Comparison of ENCODE assay signal across 28 cellular contexts in the genomic region with DNA sequence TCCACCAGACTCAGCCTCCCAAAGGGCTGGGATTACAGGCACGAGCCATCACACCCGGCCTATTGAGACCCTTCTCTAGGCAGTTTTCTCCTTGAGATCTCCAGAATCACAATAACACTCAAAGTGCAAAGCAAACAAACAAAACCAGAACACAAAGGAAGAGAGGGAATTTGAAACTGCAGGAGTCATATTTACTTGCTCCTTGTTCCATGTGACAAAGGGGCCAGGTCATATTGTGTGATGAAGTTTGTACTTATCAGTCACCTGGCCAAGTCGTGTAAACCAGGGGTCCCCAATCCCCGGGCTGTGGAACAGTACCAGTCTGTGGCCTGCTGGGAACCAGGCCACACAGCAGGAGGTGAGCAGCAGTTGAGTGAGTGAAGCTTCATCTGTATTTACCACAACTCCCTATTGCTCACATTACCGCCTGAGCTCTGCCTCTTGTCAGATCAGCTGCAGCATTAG. TPM values are rescaled to one million over a fixed set of nuclear protein-coding genes. Genes with fewer than 3 reads are reported as not detected.
DNase-seq lines count a peak whose midpoint lies in the region; ATAC-seq lines count a peak whose summit lies in the region.
"Had no signal": no experiment of that assay in that cellular context is flagged by ENCODE, and none has a peak within 500 bp of the region (broad histone marks: within the 10 kb centered on the region; RNA-seq: fewer than 3 reads in every experiment).

No MANE protein-coding gene starts in this region.

- H2BK12ac ChIP-seq in neuronal stem cell (ENCODE audit: low read length), result no peak overlapping the region

- no peak overlapping the region for H3K27ac ChIP-seq in neuronal stem cell (replicated peaks; ENCODE audit: low read length)
- H3K27ac ChIP-seq: KMS-11, neural progenitor cell, sigmoid colon, SJSA1 had no signal

- H3K4me3 ChIP-seq in MG63, result no peak overlapping the region
- no peak overlapping the region for H3K4me3 ChIP-seq in neuronal stem cell (ENCODE audit: low read length in 2 of 2)
- H3K4me3 ChIP-seq: neural progenitor cell, sigmoid colon, SJSA1 had no signal

- H3K4me2 ChIP-seq in neuronal stem cell (ENCODE audit: insufficient read depth, low read length, poor library complexity, severe bottlenecking), result no peak overlapping the region
- H3K4me2 ChIP-seq: KMS-11, neural progenitor cell had no signal

- no peak overlapping the region for H3K4ac ChIP-seq in neuronal stem cell (ENCODE audit: low read length)

- no peaks in the 10 kb centered on the region for H3K79me1 ChIP-seq in neuronal stem cell (ENCODE audit: low read depth, low read length)

- H3K18ac ChIP-seq in neuronal stem cell (ENCODE audit: low read length), result peak overlapping the region; percentile 15

- H4K8ac ChIP-seq in neuronal stem cell (ENCODE audit: low read depth, low read length), result no peak overlapping the region

- H3K9ac ChIP-seq in neuronal stem cell (ENCODE audit: low read depth, low read length, poor library complexity), result no peak overlapping the region
- H3K9ac ChIP-seq: KMS-11, neural progenitor cell had no signal

- H3K14ac ChIP-seq in neuronal stem cell (ENCODE audit: low read length), result no peak overlapping the region

- no peak overlapping the region for H2AK5ac ChIP-seq in neuronal stem cell (ENCODE audit: low read depth, low read length)

- peak; percentile 44 for DNase-seq in ELF-1 (ENCODE audit: low read depth, low spot score)
- DNase-seq in MG63, result peak; percentile 10
- DNase-seq in NCI-H774 (lab: John Stamatoyannopoulos, UW), result peak; percentile 22
- DNase-seq in neuronal stem cell (ENCODE audit: low spot score), result no peak
- DNase-seq in AG08396 (ENCODE audit: low spot score), result no peak
- DNase-seq: activated CD8-positive, alpha-beta T cell treated with anti-CD3 and anti-CD28 coated beads, Interleukin-2, amount 10 ng/mL, durations not matched to agents 7 days and 5 days; activated effector memory CD4-positive, alpha-beta T cell treated with anti-CD3 and anti-CD28 coated beads, Interleukin-2, amount 50 U/mL, for 16 hours; activated naive CD8-positive, alpha-beta T cell treated with anti-CD3 and anti-CD28 coated beads, Interleukin-2, amount 50 U/mL, for 24 hours; CD4-positive, CD25-positive, alpha-beta regulatory T cell; GDM1; glutamatergic neuron; GOT3; NCI-H1930; NCI-H524 treated with DMSO at 0.1 percent for 48 hours; posterior cingulate gyrus; sigmoid colon; stimulated activated CD4-positive, alpha-beta T cell treated with anti-CD3 and anti-CD28 coated beads, Interleukin-15, amount 100 ng/mL, for 24 hours; T-cell had no signal

- no peaks in the 10 kb centered on the region for H3K36me3 ChIP-seq in MG63
- H3K36me3 ChIP-seq in neuronal stem cell (replicated peaks in 1 of 2; ENCODE audit: control insufficient read depth in 2 of 2, insufficient read depth in 2 of 2, low read length in 2 of 2), result no peaks in the 10 kb centered on the region
- H3K36me3 ChIP-seq: neural progenitor cell, sigmoid colon, SJSA1 had no signal

- no peak overlapping the region for H4K91ac ChIP-seq in neuronal stem cell (ENCODE audit: low read depth, low read length, poor library complexity)

- no CpG with 5 or more reads among the region's 5 CpGs for WGBS in neuronal stem cell (ENCODE audit: extremely low coverage in 2 of 2, insufficient read length in 2 of 2, insufficient replicate concordance in 1 of 2), 2 donors

- no peak overlapping the region for H2AFZ ChIP-seq in neuronal stem cell (ENCODE audit: low read length)

- H3K23ac ChIP-seq in neuronal stem cell (ENCODE audit: low read depth, low read length, poor library complexity), result no peak overlapping the region

- no peak overlapping the region for H2BK5ac ChIP-seq in neuronal stem cell (ENCODE audit: low read length)

- no peaks in the 10 kb centered on the region for H3K9me3 ChIP-seq in MG63
- no peaks in the 10 kb centered on the region for H3K9me3 ChIP-seq in neuronal stem cell (replicated peaks in 1 of 2; ENCODE audit: control insufficient read depth in 2 of 2, insufficient read depth in 1 of 2, low read depth in 1 of 2, low read length in 2 of 2)
- H3K9me3 ChIP-seq: sigmoid colon, SJSA1 had no signal

- H3K4me1 ChIP-seq in neuronal stem cell (ENCODE audit: control insufficient read depth in 2 of 2, insufficient read depth in 1 of 2, low read depth in 1 of 2, low read length in 2 of 2), result no peaks in the 10 kb centered on the region
- H3K4me1 ChIP-seq: neural progenitor cell, sigmoid colon had no signal

- H3K27me3 ChIP-seq in MG63, result no peaks in the 10 kb centered on the region
- no peaks in the 10 kb centered on the region for H3K27me3 ChIP-seq in neuronal stem cell (ENCODE audit: control insufficient read depth in 3 of 3, insufficient read depth in 3 of 3, low read depth in 1 of 3, low read length in 3 of 3)
- H3K27me3 ChIP-seq: neural progenitor cell, sigmoid colon, SJSA1 had no signal

- no peak for ATAC-seq in GM19452 (IDR thresholded peaks at IDR 0.05; ENCODE audit: unreplicated experiment)
- ATAC-seq in GM21526 (IDR thresholded peaks at IDR 0.05; ENCODE audit: low FRiP score, unreplicated experiment), result no peak
- ATAC-seq: activated CD4-positive, CD25-positive, alpha-beta regulatory T cell treated with anti-CD3 and anti-CD28 coated beads, Interleukin-2, amount 50 U/mL, for 24 hours; activated CD8-positive, alpha-beta T cell treated with anti-CD3 and anti-CD28 coated beads, Interleukin-2, amount 10 ng/mL, durations not matched to agents 7 days and 5 days; activated naive CD8-positive, alpha-beta T cell treated with anti-CD3 and anti-CD28 coated beads, Interleukin-2, amount 50 U/mL, for 24 hours; T-cell had no signal

- H2BK15ac ChIP-seq in neuronal stem cell (ENCODE audit: low read length), result no peak overlapping the region

- no peak overlapping the region for H2BK120ac ChIP-seq in neuronal stem cell (ENCODE audit: low read depth, low read length)

RNA-seq across cellular contexts. Expression of a gene that starts 26.5 kb away (rescaled TPM):
- total RNA-seq in MG63 (2014; rRNA removed; shearing (Covaris generic); ENCODE audit: low replicate concordance), result not detected in 2 replicates
- polyA plus RNA-seq in neuronal stem cell (2013, experiment 1 of 2), result not detected
- polyA plus RNA-seq in neuronal stem cell (2013, experiment 2 of 2), result not detected
- total RNA-seq: activated CD8-positive, alpha-beta T cell treated with anti-CD3 and anti-CD28 coated beads, Interleukin-2, amount 10 ng/mL, durations not matched to agents 7 days and 5 days; bronchial epithelial cell; CD4-positive, CD25-positive, alpha-beta regulatory T cell; kidney epithelial cell; RPMI7951; sigmoid colon; SJSA1; T-cell had no signal
- polyA plus RNA-seq: CD4-positive, CD25-positive, alpha-beta regulatory T cell; sigmoid colon; thymus had no signal

RNA-seq across cellular contexts. Expression of a gene that starts 41.4 kb away (rescaled TPM):
- total RNA-seq in MG63 (2014; rRNA removed; shearing (Covaris generic); ENCODE audit: low replicate concordance), result 1.5 TPM in 1 of 2 replicates, not detected in the other
- not detected for polyA plus RNA-seq in neuronal stem cell (2013, experiment 1 of 2)
- not detected for polyA plus RNA-seq in neuronal stem cell (2013, experiment 2 of 2)
- total RNA-seq: activated CD8-positive, alpha-beta T cell treated with anti-CD3 and anti-CD28 coated beads, Interleukin-2, amount 10 ng/mL, durations not matched to agents 7 days and 5 days; SJSA1 had no signal

RNA-seq across cellular contexts. Expression of a gene that starts 44.1 kb away (rescaled TPM):
- total RNA-seq in MG63 (2014; rRNA removed; shearing (Covaris generic); ENCODE audit: low replicate concordance), result not detected in 2 replicates
- polyA plus RNA-seq in neuronal stem cell (2013, experiment 1 of 2), result not detected
- not detected for polyA plus RNA-seq in neuronal stem cell (2013, experiment 2 of 2)
- total RNA-seq: activated CD8-positive, alpha-beta T cell treated with anti-CD3 and anti-CD28 coated beads, Interleukin-2, amount 10 ng/mL, durations not matched to agents 7 days and 5 days; bronchial epithelial cell; CD4-positive, CD25-positive, alpha-beta regulatory T cell; kidney epithelial cell; RPMI7951; sigmoid colon; SJSA1; T-cell had no signal
- polyA plus RNA-seq: CD4-positive, CD25-positive, alpha-beta regulatory T cell; sigmoid colon; thymus had no signal

RNA-seq across cellular contexts. Expression of a gene that starts 47.7 kb away (rescaled TPM):
- not detected in 2 replicates for total RNA-seq in MG63 (2014; rRNA removed; shearing (Covaris generic); ENCODE audit: low replicate concordance)
- polyA plus RNA-seq in neuronal stem cell (2013, experiment 1 of 2), result not detected
- polyA plus RNA-seq in neuronal stem cell (2013, experiment 2 of 2), result not detected
- total RNA-seq: activated CD8-positive, alpha-beta T cell treated with anti-CD3 and anti-CD28 coated beads, Interleukin-2, amount 10 ng/mL, durations not matched to agents 7 days and 5 days; bronchial epithelial cell; CD4-positive, CD25-positive, alpha-beta regulatory T cell; kidney epithelial cell; RPMI7951; sigmoid colon; SJSA1; T-cell had no signal
- polyA plus RNA-seq: CD4-positive, CD25-positive, alpha-beta regulatory T cell; sigmoid colon; thymus had no signal

RNA-seq across cellular contexts. Expression of a gene that starts 54.4 kb away (rescaled TPM):
- 1.2 and 1.6 TPM in 2 replicates for total RNA-seq in MG63 (2014; rRNA removed; shearing (Covaris generic); ENCODE audit: low replicate concordance)
- 0.73 TPM for polyA plus RNA-seq in neuronal stem cell (2013, experiment 1 of 2)
- polyA plus RNA-seq in neuronal stem cell (2013, experiment 2 of 2), result 0.72 TPM
- total RNA-seq: activated CD8-positive, alpha-beta T cell treated with anti-CD3 and anti-CD28 coated beads, Interleukin-2, amount 10 ng/mL, durations not matched to agents 7 days and 5 days; bronchial epithelial cell; CD4-positive, CD25-positive, alpha-beta regulatory T cell; RPMI7951; SJSA1 had no signal
- polyA plus RNA-seq: CD4-positive, CD25-positive, alpha-beta regulatory T cell had no signal

Comparison
In these comparisons a context has a peak if more than half of its experiments do, and no peak if none do; other contexts are left out.
1. DNase-seq: peak in ELF-1 (single experiment), MG63 (single experiment) and NCI-H774 (single experiment); none in neuronal stem cell (single experiment) and AG08396 (single experiment).